10 cellular contexts compared by ENCODE assay signal in the genomic region with DNA sequence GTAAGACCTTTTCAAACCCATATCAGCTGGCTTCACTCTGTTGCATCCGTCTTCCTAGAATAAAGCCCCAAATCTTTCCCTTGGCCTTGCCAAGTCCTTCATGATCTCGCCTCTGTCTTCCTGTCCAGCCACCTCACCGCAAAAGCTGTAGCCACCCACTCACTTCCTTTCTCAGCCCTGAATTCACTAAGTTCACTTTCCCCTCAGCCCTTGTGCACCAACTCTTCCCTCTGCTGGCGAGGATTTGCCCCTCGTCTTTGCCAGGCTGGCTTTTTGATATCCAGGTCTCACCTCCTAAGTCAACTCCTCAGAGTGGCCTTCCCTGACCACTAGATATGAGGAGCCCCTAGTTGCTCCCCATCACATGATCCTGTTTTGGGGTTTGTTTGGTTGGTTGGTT. TPM values are rescaled to one million over a fixed set of nuclear protein-coding genes. Genes with fewer than 3 reads are reported as not detected.
DNase-seq lines count a peak whose midpoint lies in the region; ATAC-seq and TF ChIP-seq lines count a peak whose summit lies in the region.
"Had no signal": no experiment of that assay in that cellular context is flagged by ENCODE, and none has a peak within 500 bp of the region (broad histone marks: within the 10 kb centered on the region; RNA-seq: fewer than 3 reads in every experiment).

No MANE protein-coding gene starts in this region.

- H3K9me3 Mint-ChIP-seq in GM23338 = no peaks in the 10 kb centered on the region
- H3K9me3 Mint-ChIP-seq in glutamatergic neuron (ENCODE audit: unreplicated experiment) = peaks cover 8% of the 10 kb centered on the region
- H3K9me3 Mint-ChIP-seq: dendritic cell treated with granulocyte-macrophage colony-stimulating factor and Interleukin-4, amounts not matched to agents 40 ng/mL and 50 ng/mL, for 4 days had no signal

- H3K27me3 ChIP-seq in GM23338 (ENCODE audit: insufficient read depth) = no peaks in the 10 kb centered on the region

- H3K4me3 ChIP-seq in GM23338 = no peak overlapping the region
- H3K4me3 ChIP-seq: lung had no signal

- no peak overlapping the region for H3K27ac Mint-ChIP-seq in GM23338
- no peak overlapping the region for H3K27ac Mint-ChIP-seq in glutamatergic neuron (ENCODE audit: unreplicated experiment)
- H3K27ac Mint-ChIP-seq: dendritic cell treated with granulocyte-macrophage colony-stimulating factor and Interleukin-4, amounts not matched to agents 40 ng/mL and 50 ng/mL, for 4 days had no signal

- H3K4me2 ChIP-seq in GM23338 = no peak overlapping the region

- H3K4me3 Mint-ChIP-seq in GM23338 = no peak overlapping the region; the same call in 2 of the 3 replicates
- H3K4me3 Mint-ChIP-seq in glutamatergic neuron (ENCODE audit: unreplicated experiment) = no peak overlapping the region
- H3K4me3 Mint-ChIP-seq: dendritic cell treated with granulocyte-macrophage colony-stimulating factor and Interleukin-4, amounts not matched to agents 40 ng/mL and 50 ng/mL, for 4 days had no signal

- H3K36me3 Mint-ChIP-seq in GM23338 (ENCODE audit: low read depth) (no peaks in the 10 kb centered on the region), glutamatergic neuron (ENCODE audit: unreplicated experiment) (no peaks in the 10 kb centered on the region)

- H3K4me1 ChIP-seq in GM23338 (ENCODE audit: insufficient read depth) = peaks cover 28% of the 10 kb centered on the region

- ATAC-seq in GM23338 (no peak), HG03521 (IDR thresholded peaks at IDR 0.05; ENCODE audit: unreplicated experiment) (no peak), GM18520 (IDR thresholded peaks at IDR 0.05; ENCODE audit: unreplicated experiment) (no peak)

- peaks cover 12% of the 10 kb centered on the region; the same call in 1 of the 2 replicates for H3F3A ChIP-seq in GM23338 (replicated peaks; ENCODE audit: low read depth)

- H3K27ac ChIP-seq in GM23338 (ENCODE audit: low read depth) = no peak overlapping the region

- no peaks in the 10 kb centered on the region for H3K36me3 ChIP-seq in GM23338 (ENCODE audit: insufficient read depth)

- no peak overlapping the region for H2AFZ ChIP-seq in GM23338

- no peaks in the 10 kb centered on the region for H3K79me2 ChIP-seq in GM23338 (replicated peaks; ENCODE audit: insufficient read depth)

- peak; percentile 75 for DNase-seq in CD1c-positive myeloid dendritic cell (ENCODE audit: extremely low spot score)
- peak; percentile 23 for DNase-seq in GM23338 (ENCODE audit: low spot score)
- DNase-seq in UCSD-AML1 (lab: John Stamatoyannopoulos, UW; ENCODE audit: unreplicated experiment) = peak; percentile 38
- DNase-seq in iris pigment epithelial cell (ENCODE audit: low read depth) = peak; percentile 89
- no peak for DNase-seq in glutamatergic neuron
- DNase-seq in DMS79 treated with DMSO at 0.1 percent for 48 hours (lab: John Stamatoyannopoulos, UW) = no peak

- TF ChIP-seq CTCF in GM23338 (conservative IDR thresholded peaks at IDR 0.05; ENCODE audit: low read depth in 2 of 2) = peak; percentile 12 to 40; a peak in 2 of 4 replicates
- no peak for TF ChIP-seq CTCF in glutamatergic neuron (IDR thresholded peaks at IDR 0.05; ENCODE audit: partially characterized antibody, unreplicated experiment)

- H3K4me1 Mint-ChIP-seq in GM23338 (peaks cover 47% of the 10 kb centered on the region), glutamatergic neuron (ENCODE audit: low read depth, unreplicated experiment) (peaks cover 34% of the 10 kb centered on the region)

- H3K27me3 Mint-ChIP-seq in GM23338 (ENCODE audit: insufficient read depth, low read depth, poor library complexity) (peaks cover 29% of the 10 kb centered on the region), glutamatergic neuron (ENCODE audit: unreplicated experiment) (peaks cover 18% of the 10 kb centered on the region)

- no peaks in the 10 kb centered on the region for H3K9me2 ChIP-seq in GM23338 (ENCODE audit: insufficient read depth)

- no peaks in the 10 kb centered on the region for H4K20me1 ChIP-seq in GM23338 (replicated peaks; ENCODE audit: insufficient read depth)

TF ChIP-seq in GM23338, 12 proteins besides CTCF, POLR2A, EP300 and RAD21 (continues in another document):
- TF ChIP-seq STAT1 (IDR thresholded peaks at IDR 0.05; ENCODE audit: unreplicated experiment) (no peak), ZNF114 (CRISPR knock-in tag; IDR thresholded peaks at IDR 0.05) (no peak), JUNB (IDR thresholded peaks at IDR 0.05; ENCODE audit: unreplicated experiment) (no peak), POLR2AphosphoS5 (IDR thresholded peaks at IDR 0.05; ENCODE audit: low read depth) (no peak), REST (IDR thresholded peaks at IDR 0.05; ENCODE audit: unreplicated experiment) (no peak), EZH2phosphoT487 (IDR thresholded peaks at IDR 0.05; ENCODE audit: unreplicated experiment) (no peak), CREB1 (CRISPR knock-in tag; IDR thresholded peaks at IDR 0.05; ENCODE audit: low read depth) (no peak), ZNF331 (CRISPR knock-in tag; IDR thresholded peaks at IDR 0.05; ENCODE audit: low read depth) (no peak)

RNA-seq across cellular contexts. Expression of gene COL16A1, which starts 3.9 kb away (rescaled TPM):
- total RNA-seq in GM23338 (2014; rRNA removed; shearing (Covaris generic)) = 13.2 and 15.7 TPM in 2 replicates
- polyA plus RNA-seq in GM23338 (2016; fragmentation: Nextera tagmentation; extraction: Ambion mirVana) = 3.4 and 4.2 TPM in 2 replicates
- 52.2 TPM for total RNA-seq in glutamatergic neuron (ENCODE audit: unreplicated experiment)

RNA-seq across cellular contexts. Expression of gene ADGRB2, which starts 56.4 kb away (rescaled TPM):
- total RNA-seq in GM23338 (2014; rRNA removed; shearing (Covaris generic)) = 20.9 and 27.8 TPM in 2 replicates
- polyA plus RNA-seq in GM23338 (2016; fragmentation: Nextera tagmentation; extraction: Ambion mirVana) = 7.9 and 8.0 TPM in 2 replicates
- 15.8 TPM for total RNA-seq in glutamatergic neuron (ENCODE audit: unreplicated experiment)

Comparison
In these comparisons a context has a peak if more than half of its experiments do, and no peak if none do; other contexts are left out.
1. DNase-seq: peak in CD1c-positive myeloid dendritic cell (single experiment), GM23338 (single experiment), UCSD-AML1 (single experiment) and iris pigment epithelial cell (single experiment); none in glutamatergic neuron (single experiment) and DMS79 treated with DMSO at 0.1 percent for 48 hours (single experiment).